Comparison of ENCODE assay signal across 8 cellular contexts in genomic region chr11:19553683-19554333, GRCh38.
A peak's percentile ranks its signal among the peaks of the same experiment; 100 is the strongest.
DNase-seq lines count a peak whose midpoint lies in the region; ATAC-seq and TF ChIP-seq lines count a peak whose summit lies in the region.

No MANE protein-coding gene starts in this region.

- H3K79me2 ChIP-seq in DOHH2 (ENCODE audit: control insufficient read depth, low read length) = no peaks in the 10 kb centered on the region

- DNase-seq in HFF-Myc (ENCODE audit: extremely low read depth, low read depth) (peak; percentile 37), NCI-H1694 treated with DMSO at 0.1 percent for 48 hours (lab: John Stamatoyannopoulos, UW) (peak; percentile 73), UCSD-AML1 (lab: John Stamatoyannopoulos, UW; ENCODE audit: unreplicated experiment) (peak; percentile 69), inferior parietal cortex (ENCODE audit: extremely low spot score) (peak; percentile 97)
- DNase-seq in stimulated activated CD4-positive, alpha-beta T cell treated with anti-CD3 and anti-CD28 coated beads, Interleukin-1b, Interleukin-23, amount 100 ng/mL, for 1 hour (ENCODE audit: low read depth in 2 of 2) = peak; percentile 11 to 54

- no peak overlapping the region for H3K27ac ChIP-seq in DOHH2 (ENCODE audit: low read depth, low read length)

- H3K4me1 Mint-ChIP-seq in brain = peaks cover 62% of the 10 kb centered on the region

- H4K20me1 ChIP-seq in DOHH2 (ENCODE audit: control insufficient read depth, insufficient read depth, low read depth, low read length) = no peaks in the 10 kb centered on the region

- H3F3A ChIP-seq in DOHH2 (ENCODE audit: control insufficient read depth, insufficient read depth) = no peaks in the 10 kb centered on the region

- no peaks in the 10 kb centered on the region for H3K9me3 ChIP-seq in DOHH2 (ENCODE audit: control insufficient read depth, insufficient read depth, low read length)

- H3K36me3 ChIP-seq in DOHH2 (ENCODE audit: control insufficient read depth, low read length) = no peaks in the 10 kb centered on the region

- H3K27me3 Mint-ChIP-seq in brain = peaks cover 26% of the 10 kb centered on the region

- peak overlapping the region in 3 of 5 experiments; percentile 90 to 98 (median 96) for H3K27ac Mint-ChIP-seq in brain

- ATAC-seq in GM21825 (IDR thresholded peaks at IDR 0.05; ENCODE audit: unreplicated experiment) = no peak

- peak overlapping the region in 3 of 5 experiments; percentile 73 to 76 (median 75) for H3K4me3 Mint-ChIP-seq in brain

- H3K4me1 ChIP-seq in DOHH2 (ENCODE audit: control insufficient read depth, low read length) = no peaks in the 10 kb centered on the region

- no peaks in the 10 kb centered on the region for H3K9me3 Mint-ChIP-seq in brain

- H3K36me3 Mint-ChIP-seq in brain = no peaks in the 10 kb centered on the region

- H3K4me3 ChIP-seq in DOHH2 (ENCODE audit: low read length) (no peak overlapping the region), HFF-Myc (replicated peaks; ENCODE audit: low read depth, low read length) (no peak overlapping the region)

- TF ChIP-seq CTCF in DOHH2 (IDR thresholded peaks at IDR 0.05; ENCODE audit: low read depth, low read length, poor library complexity, severe bottlenecking) (peak; percentile 83), HFF-Myc (IDR thresholded peaks at IDR 0.05; ENCODE audit: low read depth, low read length, missing control alignments) (peak; percentile 86), brain (conservative IDR thresholded peaks at IDR 0.05) (peak; percentile 99 to 100)

- no peak overlapping the region for H3K4me2 ChIP-seq in DOHH2 (ENCODE audit: low read length)

- H3K27me3 ChIP-seq in DOHH2 (ENCODE audit: control insufficient read depth, low read length) = no peaks in the 10 kb centered on the region

- H3K9me2 ChIP-seq in DOHH2 (replicated peaks; ENCODE audit: control insufficient read depth, low read length) = no peaks in the 10 kb centered on the region

Comparison
In these comparisons a context has a peak if more than half of its experiments do, and no peak if none do; other contexts are left out.
1. DNase-seq: peak in every context shown above with its lines; median percentile 97 in inferior parietal cortex; 73 in NCI-H1694 treated with DMSO at 0.1 percent for 48 hours; 69 in UCSD-AML1; 37 in HFF-Myc; 32 in stimulated activated CD4-positive, alpha-beta T cell treated with anti-CD3 and anti-CD28 coated beads, Interleukin-1b, Interleukin-23, amount 100 ng/mL, for 1 hour.